Comparison of ENCODE assay signal across 21 cellular contexts in genomic region chr11:95283653-95284052, GRCh38. TPM values are rescaled to one million over a fixed set of nuclear protein-coding genes. Genes with fewer than 3 reads are reported as not detected.
DNase-seq lines count a peak whose midpoint lies in the region; ATAC-seq and TF ChIP-seq lines count a peak whose summit lies in the region.
"Had no signal": no experiment of that assay in that cellular context is flagged by ENCODE, and none has a peak within 500 bp of the region (broad histone marks: within the 10 kb centered on the region; RNA-seq: fewer than 3 reads in every experiment).

No MANE protein-coding gene starts in this region.

- H3K9me3 Mint-ChIP-seq in activated T-helper 2 cell treated with anti-CD3 and anti-CD28 coated beads, Interferon-gamma antibody, Interleukin-2, Interleukin-4, amounts not matched to agents 10 μg/mL and 5 μg/mL and 100 μg/mL, durations not matched to agents 14 hours and 24 hours and 36 hours: no peaks in the 10 kb centered on the region
- H3K9me3 Mint-ChIP-seq in HFFc6: no peaks in the 10 kb centered on the region
- H3K9me3 Mint-ChIP-seq: stimulated activated effector memory CD8-positive, alpha-beta T cell treated with anti-CD3 and anti-CD28 coated beads, Interleukin-12 subunit alpha, Interleukin-12 subunit beta, amount 100 ng/mL, for 72 hours; T-helper 2 cell treated with Interferon-gamma antibody and Interleukin-4, amounts not matched to agents 5 μg/mL and 100 μg/mL, for 36 hours had no signal

- TF ChIP-seq CTCF in IMR-90 (conservative IDR thresholded peaks at IDR 0.05; ENCODE audit: low read depth, low read length) (no peak), ascending aorta (IDR thresholded peaks at IDR 0.05) (no peak), HFFc6 (IDR thresholded peaks at IDR 0.05) (no peak)

- no peak overlapping the region for H3K27ac Mint-ChIP-seq in activated T-helper 2 cell treated with anti-CD3 and anti-CD28 coated beads, Interferon-gamma antibody, Interleukin-2, Interleukin-4, amounts not matched to agents 10 μg/mL and 5 μg/mL and 100 μg/mL, durations not matched to agents 14 hours and 24 hours and 36 hours
- H3K27ac Mint-ChIP-seq in HFFc6: no peak overlapping the region
- H3K27ac Mint-ChIP-seq: activated CD8-positive, alpha-beta memory T cell treated with anti-CD3 and anti-CD28 coated beads, Interleukin-2, amount 10 ng/mL, durations not matched to agents 7 days and 5 days; stimulated activated effector memory CD8-positive, alpha-beta T cell treated with anti-CD3 and anti-CD28 coated beads, Interleukin-12 subunit alpha, Interleukin-12 subunit beta, amount 100 ng/mL, for 72 hours; T-helper 2 cell treated with Interferon-gamma antibody and Interleukin-4, amounts not matched to agents 5 μg/mL and 100 μg/mL, for 36 hours had no signal

- CTCF ChIA-PET in IMR-90 (lab: Yijun Ruan, JAX): no interaction called here

- H3K9me1 ChIP-seq in IMR-90 (ENCODE audit: insufficient read depth, low read length): no peaks in the 10 kb centered on the region

- H3K27ac ChIP-seq in IMR-90 (ENCODE audit: insufficient read depth, low read length): no peak overlapping the region
- no peak overlapping the region for H3K27ac ChIP-seq in ascending aorta
- H3K27ac ChIP-seq: pancreas, SJSA1, spleen, tibial artery had no signal

- no peak overlapping the region for H4K5ac ChIP-seq in IMR-90 (ENCODE audit: low read depth, low read length)

- H3K4ac ChIP-seq in IMR-90 (ENCODE audit: low read depth, low read length): no peak overlapping the region

- no peak overlapping the region for H3K18ac ChIP-seq in IMR-90 (ENCODE audit: low read depth, low read length)

- in situ Hi-C loops in IMR-90 (cut with MboI; ENCODE audit: low sequenced_read_pairs): no loop called here

- no peak for ATAC-seq in IMR-90 (ENCODE audit: low read depth)
- ATAC-seq in sciatic nerve: peak; percentile 57
- ATAC-seq: activated CD8-positive, alpha-beta memory T cell treated with anti-CD3 and anti-CD28 coated beads, Interleukin-2, amount 10 ng/mL, durations not matched to agents 7 days and 5 days; left ventricle myocardium superior; stimulated activated effector memory CD8-positive, alpha-beta T cell treated with anti-CD3 and anti-CD28 coated beads, Interleukin-12 subunit alpha, Interleukin-12 subunit beta, amount 100 ng/mL, for 72 hours had no signal

- H4K91ac ChIP-seq in IMR-90 (ENCODE audit: insufficient read depth, low read depth, low read length): no peak overlapping the region

- WGBS in IMR-90 (ENCODE audit: extremely low coverage in 2 of 2, insufficient read length in 1 of 2), 2 experiments: 73% methylated on average over 2 of the region's 3 CpGs; no CpG with 5 or more reads in 1 of the 2 experiments

- no peak overlapping the region for H2AK5ac ChIP-seq in IMR-90 (ENCODE audit: low read depth, low read length)

- H3K27me3 Mint-ChIP-seq in activated T-helper 2 cell treated with anti-CD3 and anti-CD28 coated beads, Interferon-gamma antibody, Interleukin-2, Interleukin-4, amounts not matched to agents 10 μg/mL and 5 μg/mL and 100 μg/mL, durations not matched to agents 14 hours and 24 hours and 36 hours (ENCODE audit: low read depth): no peaks in the 10 kb centered on the region
- no peaks in the 10 kb centered on the region for H3K27me3 Mint-ChIP-seq in HFFc6 (ENCODE audit: insufficient read depth)

- DNase-seq in IMR-90 (no peak), adipocyte (ENCODE audit: low read depth) (peak; percentile 63), fibroblast of the conjunctiva (ENCODE audit: low read depth) (peak; percentile 10), sciatic nerve (ENCODE audit: low spot score) (no peak), ascending aorta (ENCODE audit: low spot score in 2 of 2) (no peak), HFFc6 (no peak)
- DNase-seq in activated naive CD4-positive, alpha-beta T cell treated with Interleukin-2 at 50 U/mL for 16 hours: no peak
- no peak for DNase-seq in activated T-helper 2 cell treated with anti-CD3 and anti-CD28 coated beads, Interferon-gamma antibody, Interleukin-2, Interleukin-4, amounts not matched to agents 10 μg/mL and 5 μg/mL and 100 μg/mL, durations not matched to agents 14 hours and 24 hours and 36 hours (ENCODE audit: low spot score)
- DNase-seq: activated CD4-positive, alpha-beta T cell treated with anti-CD3 and anti-CD28 coated beads for 1 hour; activated CD8-positive, alpha-beta memory T cell treated with anti-CD3 and anti-CD28 coated beads, Interleukin-2, amount 10 ng/mL, durations not matched to agents 7 days and 5 days; activated effector memory CD4-positive, alpha-beta T cell treated with anti-CD3 and anti-CD28 coated beads, Interleukin-2, amount 50 U/mL, for 16 hours; C1 segment of cervical spinal cord; dermis blood vessel endothelial cell; left ventricle myocardium superior; NCI-H1105 treated with DMSO at 0.1 percent for 48 hours; pancreas; spleen; tibial artery had no signal

- H2BK5ac ChIP-seq in IMR-90 (ENCODE audit: low read depth, low read length, poor library complexity, severe bottlenecking): no peak overlapping the region

- no peak for TF ChIP-seq POLR2A in IMR-90 (IDR thresholded peaks at IDR 0.05; ENCODE audit: low read depth, low read length)

- no peak overlapping the region for H2BK120ac ChIP-seq in IMR-90 (ENCODE audit: low read depth, low read length)

- dilution Hi-C loops in IMR-90 (cut with HindIII; ENCODE audit: low sequenced_read_pairs, unreplicated experiment): no loop called here

- H3K4me3 Mint-ChIP-seq in activated T-helper 2 cell treated with anti-CD3 and anti-CD28 coated beads, Interferon-gamma antibody, Interleukin-2, Interleukin-4, amounts not matched to agents 10 μg/mL and 5 μg/mL and 100 μg/mL, durations not matched to agents 14 hours and 24 hours and 36 hours (ENCODE audit: low read depth): no peak overlapping the region
- no peak overlapping the region for H3K4me3 Mint-ChIP-seq in HFFc6
- H3K4me3 Mint-ChIP-seq: activated CD8-positive, alpha-beta memory T cell treated with anti-CD3 and anti-CD28 coated beads, Interleukin-2, amount 10 ng/mL, durations not matched to agents 7 days and 5 days; stimulated activated effector memory CD8-positive, alpha-beta T cell treated with anti-CD3 and anti-CD28 coated beads, Interleukin-12 subunit alpha, Interleukin-12 subunit beta, amount 100 ng/mL, for 72 hours; T-helper 2 cell treated with Interferon-gamma antibody and Interleukin-4, amounts not matched to agents 5 μg/mL and 100 μg/mL, for 36 hours had no signal

- H2BK15ac ChIP-seq in IMR-90 (ENCODE audit: low read depth, low read length): no peak overlapping the region

- H3K4me2 ChIP-seq in IMR-90 (ENCODE audit: low read depth, low read length): no peak overlapping the region

- TF ChIP-seq RAD21 in IMR-90 (IDR thresholded peaks at IDR 0.05; ENCODE audit: low read length): no peak

- H3K36me3 Mint-ChIP-seq in activated T-helper 2 cell treated with anti-CD3 and anti-CD28 coated beads, Interferon-gamma antibody, Interleukin-2, Interleukin-4, amounts not matched to agents 10 μg/mL and 5 μg/mL and 100 μg/mL, durations not matched to agents 14 hours and 24 hours and 36 hours (ENCODE audit: low read depth): no peaks in the 10 kb centered on the region
- H3K36me3 Mint-ChIP-seq in HFFc6 (ENCODE audit: low read depth): no peaks in the 10 kb centered on the region
- H3K36me3 Mint-ChIP-seq: activated CD8-positive, alpha-beta memory T cell treated with anti-CD3 and anti-CD28 coated beads, Interleukin-2, amount 10 ng/mL, durations not matched to agents 7 days and 5 days; stimulated activated effector memory CD8-positive, alpha-beta T cell treated with anti-CD3 and anti-CD28 coated beads, Interleukin-12 subunit alpha, Interleukin-12 subunit beta, amount 100 ng/mL, for 72 hours had no signal

- POLR2A ChIA-PET in IMR-90 (lab: Charles Lee; ENCODE audit: unreplicated experiment): no interaction called here

- no peak overlapping the region for H2AFZ ChIP-seq in IMR-90 (replicated peaks; ENCODE audit: low read length, poor library complexity)

- intact Hi-C loops in IMR-90 (cut with micrococcal nuclease) (no loop called here), sciatic nerve (cut with DNase I) (no loop called here), ascending aorta (cut with DNase I) (no loop called here)
- intact Hi-C loops in activated T-helper 2 cell treated with anti-CD3 and anti-CD28 coated beads, Interferon-gamma antibody, Interleukin-2, Interleukin-4, amounts not matched to agents 10 μg/mL and 5 μg/mL and 100 μg/mL, durations not matched to agents 14 hours and 24 hours and 36 hours (cut with micrococcal nuclease): no loop called here

- no peaks in the 10 kb centered on the region for H3K79me1 ChIP-seq in IMR-90 (ENCODE audit: low read depth in 1 of 2, low read length in 2 of 2)

- no peak overlapping the region for H2BK20ac ChIP-seq in IMR-90 (ENCODE audit: low read depth, low read length)

- H4K20me1 ChIP-seq in IMR-90 (ENCODE audit: insufficient read depth, low read length): no peaks in the 10 kb centered on the region

- no peak overlapping the region for H3K14ac ChIP-seq in IMR-90 (replicated peaks; ENCODE audit: low read depth, low read length)

- H3K23ac ChIP-seq in IMR-90 (ENCODE audit: low read depth, low read length): no peak overlapping the region

- H3K4me1 Mint-ChIP-seq in activated T-helper 2 cell treated with anti-CD3 and anti-CD28 coated beads, Interferon-gamma antibody, Interleukin-2, Interleukin-4, amounts not matched to agents 10 μg/mL and 5 μg/mL and 100 μg/mL, durations not matched to agents 14 hours and 24 hours and 36 hours (ENCODE audit: low read depth): peaks cover 12% of the 10 kb centered on the region
- no peaks in the 10 kb centered on the region for H3K4me1 Mint-ChIP-seq in HFFc6 (ENCODE audit: low read depth)
- H3K4me1 Mint-ChIP-seq: activated CD8-positive, alpha-beta memory T cell treated with anti-CD3 and anti-CD28 coated beads, Interleukin-2, amount 10 ng/mL, durations not matched to agents 7 days and 5 days; stimulated activated effector memory CD8-positive, alpha-beta T cell treated with anti-CD3 and anti-CD28 coated beads, Interleukin-12 subunit alpha, Interleukin-12 subunit beta, amount 100 ng/mL, for 72 hours had no signal

- H4K8ac ChIP-seq in IMR-90 (ENCODE audit: low read depth in 2 of 2, low read length in 2 of 2): no peak overlapping the region

- no peaks in the 10 kb centered on the region for H3K9me3 ChIP-seq in IMR-90 (ENCODE audit: control insufficient read depth, insufficient read depth, low read length)
- no peaks in the 10 kb centered on the region for H3K9me3 ChIP-seq in adipocyte (ENCODE audit: control insufficient read depth, low read length)
- H3K9me3 ChIP-seq in ascending aorta: no peaks in the 10 kb centered on the region
- H3K9me3 ChIP-seq: pancreas, SJSA1, spleen, tibial artery had no signal

- H3K9ac ChIP-seq in IMR-90 (ENCODE audit: low read depth, low read length) (no peak overlapping the region), adipocyte (ENCODE audit: low read length) (no peak overlapping the region)

- H3K4me3 ChIP-seq in IMR-90 (ENCODE audit: insufficient read depth, low read depth, low read length) (no peak overlapping the region), adipocyte (ENCODE audit: low read length) (no peak overlapping the region), ascending aorta (no peak overlapping the region)
- H3K4me3 ChIP-seq: pancreas, SJSA1, spleen, tibial artery had no signal

- H3K4me1 ChIP-seq in IMR-90 (ENCODE audit: control insufficient read depth, insufficient read depth, low read length) (no peaks in the 10 kb centered on the region), adipocyte (ENCODE audit: control insufficient read depth, insufficient read depth, low read length) (peaks cover 35% of the 10 kb centered on the region), ascending aorta (peaks cover 0 to 4% of the 10 kb centered on the region in 2 donors)
- H3K4me1 ChIP-seq: pancreas, SJSA1 had no signal

- H3K56ac ChIP-seq in IMR-90 (ENCODE audit: extremely low read depth, insufficient read depth, low read length): no peak overlapping the region

- no peak overlapping the region for H2AK9ac ChIP-seq in IMR-90 (replicated peaks; ENCODE audit: low read depth, low read length, poor library complexity)

- H3K27me3 ChIP-seq in IMR-90 (ENCODE audit: control insufficient read depth, insufficient read depth, low read length): peaks cover 4% of the 10 kb centered on the region; the same call in 1 of the 2 replicates
- H3K27me3 ChIP-seq in adipocyte (replicated peaks; ENCODE audit: control insufficient read depth, insufficient read depth, low read length): no peaks in the 10 kb centered on the region
- no peaks in the 10 kb centered on the region for H3K27me3 ChIP-seq in ascending aorta
- H3K27me3 ChIP-seq: pancreas, SJSA1, spleen, tibial artery had no signal

- BruUV-seq in IMR-90 (replicated peaks; lab: Mats Ljungman, UMichigan): no TSS peak

- H3K36me3 ChIP-seq in IMR-90 (ENCODE audit: control insufficient read depth, insufficient read depth, low read length) (no peaks in the 10 kb centered on the region), adipocyte (ENCODE audit: control insufficient read depth, insufficient read depth, low read length, severe bottlenecking) (no peaks in the 10 kb centered on the region), ascending aorta (no peaks in the 10 kb centered on the region)
- H3K36me3 ChIP-seq: pancreas, SJSA1, spleen, tibial artery had no signal

RNA-seq across cellular contexts. Expression of gene SESN3, which starts 52.7 kb away (rescaled TPM):
- total RNA-seq in IMR-90 (2012; rRNA removed) (7.7 and 10.0 TPM in 2 replicates), sciatic nerve (205 TPM), ascending aorta (15.1 TPM)
- 1.3 and 2.0 TPM in 2 replicates for polyA plus RNA-seq in IMR-90 (2012; rRNA removed)
- polyA plus RNA-seq in IMR-90 (2012; cell fraction: cytosol; rRNA removed): 0.27 and 0.31 TPM in 2 replicates
- 0.17 and 2.3 TPM in 2 replicates for polyA plus RNA-seq in IMR-90 (2012; cell fraction: nucleus; rRNA removed; ENCODE audit: low replicate concordance)
- 73.2 and 74.9 TPM in 2 replicates for total RNA-seq in activated T-helper 2 cell treated with anti-CD3 and anti-CD28 coated beads, Interferon-gamma antibody, Interleukin-2, Interleukin-4, amounts not matched to agents 10 μg/mL and 5 μg/mL and 100 μg/mL, durations not matched to agents 14 hours and 24 hours and 36 hours
- total RNA-seq in HFFc6 (2021; fragmentation: NEBNext Ultra II Directional; extraction: Animal tissue kit (Norgen Biotek cat#: 25700)): under 1 TPM; 0.12 to 0.28 (median 0.21) TPM

Comparison
In these comparisons a context has a peak if more than half of its experiments do, and no peak if none do; other contexts are left out.
1. DNase-seq: peak in adipocyte (single experiment) and fibroblast of the conjunctiva (single experiment); none in IMR-90 (single experiment), sciatic nerve (single experiment), activated naive CD4-positive, alpha-beta T cell treated with Interleukin-2 at 50 U/mL for 16 hours (single experiment), activated T-helper 2 cell treated with anti-CD3 and anti-CD28 coated beads, Interferon-gamma antibody, Interleukin-2, Interleukin-4, amounts not matched to agents 10 μg/mL and 5 μg/mL and 100 μg/mL, durations not matched to agents 14 hours and 24 hours and 36 hours (single experiment), ascending aorta (0 of 2) and HFFc6 (single experiment).